13 cellular contexts compared by ENCODE assay signal in the genomic region with DNA sequence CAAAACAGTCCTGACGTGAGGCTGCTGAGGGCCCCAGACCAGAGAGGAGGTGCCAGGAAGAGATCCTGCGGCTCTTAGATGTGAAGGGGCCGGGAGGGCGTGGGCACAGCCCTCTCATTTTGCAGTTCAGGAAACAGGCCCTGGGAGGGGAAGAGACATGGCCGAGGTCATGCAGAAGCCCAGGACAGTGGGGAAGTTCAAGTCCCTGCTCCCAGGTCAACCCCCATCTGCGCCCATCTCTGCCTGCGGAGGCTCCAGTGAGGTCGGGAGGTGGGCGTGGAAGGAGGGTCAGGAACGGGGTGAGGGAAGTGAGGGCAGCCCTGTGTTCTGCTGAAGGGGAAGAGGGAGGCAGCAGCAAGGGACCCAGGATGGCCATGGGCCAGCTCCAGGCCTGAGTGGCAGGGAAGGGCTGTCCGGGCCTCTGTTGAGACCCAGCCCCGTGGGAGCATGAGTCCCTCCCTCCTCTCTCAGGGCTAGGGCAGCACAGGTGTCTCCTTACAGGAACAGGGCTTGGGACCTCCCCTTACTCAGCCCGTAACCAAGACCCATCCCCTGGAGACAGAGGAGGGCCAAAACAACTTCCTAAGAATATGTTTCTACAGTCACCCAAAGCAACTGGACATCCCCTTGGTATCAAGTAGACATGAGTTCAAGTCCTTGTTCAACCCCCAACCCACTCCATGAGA.
A peak's percentile ranks its signal among the peaks of the same experiment; 100 is the strongest.
DNase-seq lines count a peak whose midpoint lies in the region; ATAC-seq, FAIRE-seq and TF ChIP-seq lines count a peak whose summit lies in the region.
"Had no signal": no experiment of that assay in that cellular context is flagged by ENCODE, and none has a peak within 500 bp of the region (broad histone marks: within the 10 kb centered on the region; RNA-seq: fewer than 3 reads in every experiment).

No MANE protein-coding gene starts in this region.

- intact Hi-C loops in CD4-positive, alpha-beta memory T cell (cut with micrococcal nuclease), result no loop called here
- intact Hi-C loops in left ventricle myocardium superior (cut with micrococcal nuclease), result no loop called here
- intact Hi-C loops in sigmoid colon (cut with DNase I), result no loop called here

- no peak for DNase-seq in CD4-positive, alpha-beta memory T cell
- DNase-seq in UCSD-AML1 (lab: John Stamatoyannopoulos, UW; ENCODE audit: unreplicated experiment), result peak; percentile 81
- peak; percentile 73 for DNase-seq in left ventricle myocardium superior
- peak; percentile 87 for DNase-seq in sigmoid colon
- no peak for DNase-seq in H54 (ENCODE audit: insufficient read length, low spot score)
- DNase-seq in G401 (ENCODE audit: low spot score), result no peak
- DNase-seq in NOMO-1 treated with DMSO at 0.1 percent for 48 hours (lab: John Stamatoyannopoulos, UW; ENCODE audit: unreplicated experiment), result no peak
- no peak for DNase-seq in endothelial cell (ENCODE audit: low spot score)
- DNase-seq: activated CD4-positive, alpha-beta T cell treated with anti-CD3 and anti-CD28 coated beads for 4 hours; central memory CD4-positive, alpha-beta T cell; NCI-H146 had no signal

- H3K27me3 ChIP-seq in CD4-positive, alpha-beta memory T cell (ENCODE audit: insufficient read depth, low read length), result no peaks in the 10 kb centered on the region
- no peaks in the 10 kb centered on the region for H3K27me3 ChIP-seq in sigmoid colon
- H3K27me3 ChIP-seq: neural progenitor cell had no signal

- TF ChIP-seq POLR2A in sigmoid colon (IDR thresholded peaks at IDR 0.05), result no peak
- no peak for TF ChIP-seq POLR2A in H54 (IDR thresholded peaks at IDR 0.05; ENCODE audit: low read depth, low read length)

- H3K4me3 Mint-ChIP-seq in CD4-positive, alpha-beta memory T cell, result peak overlapping the region; percentile 19 to 99 (median 82)
- H3K4me3 Mint-ChIP-seq in endothelial cell (ENCODE audit: unreplicated experiment), result no peak overlapping the region
- H3K4me3 Mint-ChIP-seq: neural progenitor cell had no signal

- POLR2A ChIA-PET in CD4-positive, alpha-beta memory T cell (lab: Charles Lee; ENCODE audit: partially characterized antibody), result interaction anchor here (1.4 kb wide), 1 partner anchor 43 kb away, joined by 5 read pairs; no protein-coding TSS in a partner anchor

- CTCF ChIA-PET in CD4-positive, alpha-beta memory T cell (lab: Charles Lee; ENCODE audit: partially characterized antibody), result interaction anchor here (0.7 to 1.5 kb wide), 2 partner anchors 44 to 54 kb away, joined by 3 read pairs; no protein-coding TSS in a partner anchor

- TF ChIP-seq EP300 in sigmoid colon (IDR thresholded peaks at IDR 0.05), result peak in 1 of 4 donors; percentile 65

- TF ChIP-seq CTCF in sigmoid colon (IDR thresholded peaks at IDR 0.05) (no peak), endothelial cell (IDR thresholded peaks at IDR 0.05; ENCODE audit: unreplicated experiment) (no peak)

- peaks cover 49% of the 10 kb centered on the region for H3K36me3 ChIP-seq in CD4-positive, alpha-beta memory T cell (ENCODE audit: insufficient read depth, low read length)
- peaks cover 7 to 57% (median 22%) of the 10 kb centered on the region in 4 donors for H3K36me3 ChIP-seq in sigmoid colon
- H3K36me3 ChIP-seq: neural progenitor cell had no signal

- peaks cover 54 to 96% (median 77%) of the 10 kb centered on the region in 4 donors for H3K4me1 Mint-ChIP-seq in CD4-positive, alpha-beta memory T cell
- H3K4me1 Mint-ChIP-seq in endothelial cell (ENCODE audit: unreplicated experiment), result peaks cover 5% of the 10 kb centered on the region

- peaks cover 82% of the 10 kb centered on the region for H3K4me1 ChIP-seq in CD4-positive, alpha-beta memory T cell (ENCODE audit: insufficient read depth, low read length)
- H3K4me1 ChIP-seq in sigmoid colon, result peaks cover 0 to 60% (median 48%) of the 10 kb centered on the region in 4 donors
- H3K4me1 ChIP-seq: neural progenitor cell had no signal

- no peak for FAIRE-seq in H54 (lab: Jason Lieb, UNC)
- FAIRE-seq: RCC 7860 had no signal

- H3K4me3 ChIP-seq in CD4-positive, alpha-beta memory T cell (ENCODE audit: low read length in 2 of 2), result no peak overlapping the region
- H3K4me3 ChIP-seq in sigmoid colon, result no peak overlapping the region
- H3K4me3 ChIP-seq: neural progenitor cell had no signal

- 57 to 86% methylated on average over 13 of the region's 13 CpGs for WGBS in sigmoid colon, 2 donors

- peak overlapping the region; percentile 76 to 97 (median 91) for H3K27ac Mint-ChIP-seq in CD4-positive, alpha-beta memory T cell
- H3K27ac Mint-ChIP-seq in endothelial cell (ENCODE audit: unreplicated experiment), result no peak overlapping the region
- H3K27ac Mint-ChIP-seq: neural progenitor cell had no signal

- H3K9me3 Mint-ChIP-seq in CD4-positive, alpha-beta memory T cell, result no peaks in the 10 kb centered on the region
- no peaks in the 10 kb centered on the region for H3K9me3 Mint-ChIP-seq in endothelial cell (ENCODE audit: unreplicated experiment)
- H3K9me3 Mint-ChIP-seq: neural progenitor cell had no signal

- H3K27me3 Mint-ChIP-seq in CD4-positive, alpha-beta memory T cell, result no peaks in the 10 kb centered on the region
- H3K27me3 Mint-ChIP-seq in endothelial cell (ENCODE audit: unreplicated experiment), result peaks cover 10% of the 10 kb centered on the region

- in situ Hi-C loops in G401 (cut with HindIII; ENCODE audit: low sequenced_read_pairs), result no loop called here

- peaks cover 69 to 87% of the 10 kb centered on the region in 2 donors for H3K36me3 Mint-ChIP-seq in CD4-positive, alpha-beta memory T cell
- H3K36me3 Mint-ChIP-seq in endothelial cell (ENCODE audit: low read depth, unreplicated experiment), result peaks cover 50% of the 10 kb centered on the region
- H3K36me3 Mint-ChIP-seq: neural progenitor cell had no signal

- no peaks in the 10 kb centered on the region for H3K9me3 ChIP-seq in CD4-positive, alpha-beta memory T cell (ENCODE audit: control insufficient read depth in 1 of 2, low read length in 2 of 2)
- no peaks in the 10 kb centered on the region for H3K9me3 ChIP-seq in sigmoid colon

- peak; percentile 72 for ATAC-seq in left ventricle myocardium superior

- H3K27ac ChIP-seq in CD4-positive, alpha-beta memory T cell (ENCODE audit: low read depth, low read length), result peak overlapping the region; percentile 27
- H3K27ac ChIP-seq in sigmoid colon, result peak overlapping the region; percentile 10 to 99 (median 97)
- H3K27ac ChIP-seq: neural progenitor cell had no signal

Comparison
In these comparisons a context has a peak if more than half of its experiments do, and no peak if none do; other contexts are left out.
1. DNase-seq: peak in UCSD-AML1 (single experiment), left ventricle myocardium superior (single experiment) and sigmoid colon (single experiment); none in CD4-positive, alpha-beta memory T cell (0 of 5), H54 (single experiment), G401 (single experiment), NOMO-1 treated with DMSO at 0.1 percent for 48 hours (single experiment) and endothelial cell (single experiment).